ENCODE assay signal across 1 cellular context in genomic region chr12:62621239-62621638, GRCh38.
TF ChIP-seq lines count a peak whose summit lies in the region.

No MANE protein-coding gene starts in this region.

TF ChIP-seq in GM23338, 12 proteins besides CTCF, POLR2A, EP300 and RAD21 (continued from another document):
- TF ChIP-seq ZNF462 (CRISPR knock-in tag; IDR thresholded peaks at IDR 0.05) (no peak), ZNF331 (CRISPR knock-in tag; IDR thresholded peaks at IDR 0.05; ENCODE audit: low read depth) (no peak)
TF ChIP-seq in GM23338: peak in this region for 0.
